Comparison of ENCODE assay signal across 21 cellular contexts in genomic region chr5:82417776-82418607, GRCh38.
A peak's percentile ranks its signal among the peaks of the same experiment; 100 is the strongest.
DNase-seq lines count a peak whose midpoint lies in the region; ATAC-seq and TF ChIP-seq lines count a peak whose summit lies in the region.
"Had no signal": no experiment of that assay in that cellular context is flagged by ENCODE, and none has a peak within 500 bp of the region (broad histone marks: within the 10 kb centered on the region; RNA-seq: fewer than 3 reads in every experiment).

No MANE protein-coding gene starts in this region.

- no peak overlapping the region for H3K27ac ChIP-seq in heart left ventricle
- no peak overlapping the region for H3K27ac ChIP-seq in body of pancreas

- WGBS in heart left ventricle, 4 donors, result 84 to 87% (median 85%) methylated on average over 11 of the region's 11 CpGs
- 76 to 80% methylated on average over 11 of the region's 11 CpGs for WGBS in body of pancreas, 2 donors

- intact Hi-C loops in Right ventricle myocardium superior (cut with DNase I) (no loop called here), heart left ventricle (cut with DNase I) (no loop called here), body of pancreas (cut with DNase I) (no loop called here)

- H3K36me3 ChIP-seq in heart left ventricle (no peaks in the 10 kb centered on the region), body of pancreas (replicated peaks in 1 of 2; ENCODE audit: insufficient read depth in 1 of 2, low read depth in 2 of 2) (no peaks in the 10 kb centered on the region)
- H3K36me3 ChIP-seq: tibial artery had no signal

- TF ChIP-seq POLR2A in heart left ventricle (IDR thresholded peaks at IDR 0.05) (no peak), body of pancreas (IDR thresholded peaks at IDR 0.05) (no peak), GM18505 (IDR thresholded peaks at IDR 0.05; ENCODE audit: borderline replicate concordance, extremely low read depth, insufficient read depth, insufficient read length) (no peak)

- ATAC-seq in Right ventricle myocardium superior (ENCODE audit: poor library complexity), result no peak
- ATAC-seq in heart left ventricle, result no peak
- ATAC-seq in SK-N-SH treated with all-trans-retinoic acid at 6 μM for 48 hours, result peak; percentile 70
- no peak for ATAC-seq in body of pancreas
- ATAC-seq in GM18505 (IDR thresholded peaks at IDR 0.05; ENCODE audit: unreplicated experiment), result no peak
- ATAC-seq: activated naive CD4-positive, alpha-beta T cell treated with anti-CD3 and anti-CD28 coated beads, Interleukin-2, amount 50 U/mL, for 72 hours had no signal

- H3K27me3 ChIP-seq in heart left ventricle, result no peaks in the 10 kb centered on the region
- no peaks in the 10 kb centered on the region for H3K27me3 ChIP-seq in body of pancreas
- H3K27me3 ChIP-seq: tibial artery had no signal

- H3K9me3 ChIP-seq in heart left ventricle (no peaks in the 10 kb centered on the region), body of pancreas (no peaks in the 10 kb centered on the region)
- H3K9me3 ChIP-seq: tibial artery had no signal

- peak; percentile 52 for DNase-seq in Right ventricle myocardium superior
- DNase-seq in heart left ventricle, result no peak
- peak; percentile 52 for DNase-seq in fibroblast of the aortic adventitia (ENCODE audit: low read depth)
- DNase-seq in body of pancreas, result no peak
- DNase-seq in HPDE6-E6E7 (ENCODE audit: extremely low spot score), result no peak
- no peak for DNase-seq in pons (ENCODE audit: low spot score)
- DNase-seq: 8988T; activated CD4-positive, alpha-beta T cell treated with anti-CD3 and anti-CD28 coated beads for 48 hours; activated T-cell treated with anti-CD3 and anti-CD28 coated beads for 4 hours; CD4-positive, alpha-beta T cell; cerebellar nuclear complex; GDM1; left colon; naive B cell; NCI-H1436 treated with DMSO at 0.1 percent for 48 hours; NCI-H446 treated with DMSO at 0.1 percent for 48 hours; stimulated activated CD4-positive, alpha-beta T cell treated with anti-CD3 and anti-CD28 coated beads, Interleukin-4, amount 100 ng/mL, for 24 hours; tibial artery had no signal

- TF ChIP-seq CTCF in heart left ventricle (IDR thresholded peaks at IDR 0.05) (no peak), fibroblast of the aortic adventitia (IDR thresholded peaks at IDR 0.05; ENCODE audit: insufficient read depth, low read length) (no peak), body of pancreas (IDR thresholded peaks at IDR 0.05) (no peak)

- no peak overlapping the region for H3K4me3 ChIP-seq in heart left ventricle
- no peak overlapping the region for H3K4me3 ChIP-seq in fibroblast of the aortic adventitia (ENCODE audit: low read depth, low read length)
- H3K4me3 ChIP-seq in body of pancreas, result no peak overlapping the region
- H3K4me3 ChIP-seq: tibial artery had no signal

- H3K4me1 ChIP-seq in heart left ventricle (peaks cover 0 to 52% (median 0%) of the 10 kb centered on the region in 12 donors), body of pancreas (no peaks in the 10 kb centered on the region)

TF ChIP-seq in SK-N-SH treated with all-trans-retinoic acid at 6 μM for 48 hours, 23 proteins besides CTCF, POLR2A, EP300 and RAD21:
- TF ChIP-seq PPARA (CRISPR knock-in tag; IDR thresholded peaks at IDR 0.05; ENCODE audit: borderline replicate concordance) (no peak), CSDC2 (CRISPR knock-in tag; IDR thresholded peaks at IDR 0.05) (no peak), ESRRG (CRISPR knock-in tag; IDR thresholded peaks at IDR 0.05) (no peak), TSHZ2 (CRISPR knock-in tag; IDR thresholded peaks at IDR 0.05) (no peak), ZNF70 (CRISPR knock-in tag; IDR thresholded peaks at IDR 0.05) (no peak), PATZ1 (CRISPR knock-in tag; IDR thresholded peaks at IDR 0.05; ENCODE audit: borderline replicate concordance) (no peak), ZNF8 (CRISPR knock-in tag; IDR thresholded peaks at IDR 0.05) (no peak), ARNTL (CRISPR knock-in tag; IDR thresholded peaks at IDR 0.05; ENCODE audit: borderline replicate concordance, low read depth) (no peak), BACH2 (CRISPR knock-in tag; IDR thresholded peaks at IDR 0.05; ENCODE audit: borderline replicate concordance) (no peak), ZFP3 (CRISPR knock-in tag; IDR thresholded peaks at IDR 0.05) (no peak), RARB (CRISPR knock-in tag; IDR thresholded peaks at IDR 0.05) (no peak)
TF ChIP-seq in SK-N-SH treated with all-trans-retinoic acid at 6 μM for 48 hours: peak in this region for 0.

Comparison
In these comparisons a context has a peak if more than half of its experiments do, and no peak if none do; other contexts are left out.
1. DNase-seq: peak in Right ventricle myocardium superior (single experiment) and fibroblast of the aortic adventitia (single experiment); none in heart left ventricle (0 of 5), body of pancreas (0 of 4), HPDE6-E6E7 (single experiment) and pons (single experiment).